8 cellular contexts compared by ENCODE assay signal in genomic region chr11:57800444-57801184, GRCh38. TPM values are rescaled to one million over a fixed set of nuclear protein-coding genes. Genes with fewer than 3 reads are reported as not detected.
DNase-seq lines count a peak whose midpoint lies in the region; ATAC-seq, FAIRE-seq and TF ChIP-seq lines count a peak whose summit lies in the region.

No MANE protein-coding gene starts in this region.

- peaks cover 17% of the 10 kb centered on the region for H3F3A ChIP-seq in PC-3 (ENCODE audit: low read length, unreplicated experiment)

- no peak for DNase-seq in Right ventricle myocardium inferior (ENCODE audit: missing footprints)
- DNase-seq in cardiac septum (ENCODE audit: low spot score): no peak
- peak; percentile 77 for DNase-seq in H7
- peak; percentile 76 for DNase-seq in LHCN-M2 (ENCODE audit: low read depth)
- peak; percentile 99 for DNase-seq in PC-3
- DNase-seq in caudate nucleus (lab: John Stamatoyannopoulos, UW): peak in 10 of 61 donors; percentile 6 to 48 (median 12)
- DNase-seq in kidney: no peak
- DNase-seq in stimulated activated naive CD8-positive, alpha-beta T cell treated with anti-CD3 and anti-CD28 coated beads, Interleukin-15, Interleukin-2, amounts not matched to agents 100 U/mL and 50 U/mL, for 24 hours: no peak

- H3K27ac ChIP-seq in PC-3 (ENCODE audit: low read length) (peak overlapping the region; percentile 82), caudate nucleus (ENCODE audit: low read depth, low read length) (peak overlapping the region; percentile 55), kidney (ENCODE audit: low read depth in 2 of 2, low read length in 2 of 2) (peak overlapping the region; percentile 45 to 51)

- TF ChIP-seq CTCF in PC-3 (conservative IDR thresholded peaks at IDR 0.05; ENCODE audit: low read depth, low read length) (peak; percentile 98), kidney (IDR thresholded peaks at IDR 0.05; ENCODE audit: borderline replicate concordance, extremely low read depth, insufficient read depth) (peak; percentile 86)

- H3K4me1 ChIP-seq in PC-3 (ENCODE audit: insufficient read depth, low read length) (peaks cover 32% of the 10 kb centered on the region), kidney (ENCODE audit: control insufficient read depth in 1 of 2, insufficient read depth in 1 of 2, low read depth in 1 of 2, low read length in 2 of 2) (peaks cover 21 to 26% of the 10 kb centered on the region in 2 donors)

- POLR2A ChIA-PET in PC-3 (lab: Charles Lee; ENCODE audit: unreplicated experiment): interaction anchor here (0.6 to 1.5 kb wide), 11 partner anchors 20 to 342 kb away, joined by 3 to 18 read pairs (median 4); partner anchors contain the start of genes BTBD18, CTNND1 and SELENOH

- H4K20me1 ChIP-seq in PC-3 (ENCODE audit: low read length): no peaks in the 10 kb centered on the region

- no peaks in the 10 kb centered on the region for H3K9me2 ChIP-seq in PC-3 (replicated peaks; ENCODE audit: low read length)

- H3K36me3 ChIP-seq in H7 (replicated peaks; ENCODE audit: control insufficient read depth, insufficient read depth, low read length) (peaks cover 38% of the 10 kb centered on the region), PC-3 (ENCODE audit: low read depth, low read length) (peaks cover 56% of the 10 kb centered on the region), kidney (ENCODE audit: control insufficient read depth in 1 of 2, insufficient read depth in 2 of 2, low read length in 2 of 2) (peaks cover 36 to 54% of the 10 kb centered on the region in 2 donors)

- peak; percentile 70 for FAIRE-seq in kidney (lab: Jason Lieb, UNC)

- intact Hi-C loops in Right ventricle myocardium inferior (cut with DNase I): loop anchor here (2.0 kb wide), 2 partner anchors 38 to 50 kb away; partner anchors contain the start of gene BTBD18
- intact Hi-C loops in cardiac septum (cut with DNase I): loop anchor here (2.0 kb wide), 1 partner anchor 38 kb away; no protein-coding TSS in a partner anchor
- intact Hi-C loops in PC-3 (cut with micrococcal nuclease): loop anchor here (1.0 to 2.0 kb wide), 6 partner anchors 39 to 713 kb away; partner anchors contain the start of genes BTBD18, CTNND1, MED19 and TMX2
- intact Hi-C loops in kidney (cut with DNase I): no loop called here

- H3K4me3 ChIP-seq in H7 (ENCODE audit: insufficient read depth, low read depth, low read length): no peak overlapping the region
- no peak overlapping the region; the same call in 1 of the 2 replicates for H3K4me3 ChIP-seq in PC-3 (ENCODE audit: low read length)
- no peak overlapping the region for H3K4me3 ChIP-seq in kidney (ENCODE audit: low read length in 2 of 2)

- peaks cover 55% of the 10 kb centered on the region for H3K79me2 ChIP-seq in PC-3 (ENCODE audit: low read length)

- CTCF ChIA-PET in PC-3 (lab: Charles Lee): interaction anchor here (0.6 to 2.0 kb wide), 19 partner anchors 11 to 767 kb away, joined by 3 to 56 read pairs (median 5); partner anchors contain the start of genes BTBD18, CTNND1, MED19 and SELENOH

- no TSS peak for BruUV-seq in PC-3 (replicated peaks; lab: Mats Ljungman, UMichigan)

- ATAC-seq in Right ventricle myocardium inferior (peak; percentile 70), PC-3 (peak; percentile 87)
- ATAC-seq in stimulated activated naive CD8-positive, alpha-beta T cell treated with anti-CD3 and anti-CD28 coated beads, Interleukin-15, Interleukin-2, amounts not matched to agents 100 U/mL and 50 U/mL, for 24 hours: peak; percentile 76

- H3K4me2 ChIP-seq in PC-3 (ENCODE audit: low read length): peak overlapping the region; percentile 67

- no peak overlapping the region for H2AFZ ChIP-seq in PC-3 (ENCODE audit: low read length)

- peak overlapping the region; percentile 44 for H3K9ac ChIP-seq in PC-3 (ENCODE audit: low read length)
- no peak overlapping the region for H3K9ac ChIP-seq in kidney (ENCODE audit: low read length in 2 of 2)

- H3K9me3 ChIP-seq in PC-3 (ENCODE audit: low read length) (no peaks in the 10 kb centered on the region), kidney (ENCODE audit: control insufficient read depth in 1 of 2, low read length in 2 of 2) (no peaks in the 10 kb centered on the region)

- no peaks in the 10 kb centered on the region for H3K27me3 ChIP-seq in H7 (ENCODE audit: control insufficient read depth, insufficient read depth, low read length)
- no peaks in the 10 kb centered on the region for H3K27me3 ChIP-seq in PC-3 (ENCODE audit: low read length)

RNA-seq across cellular contexts. Expression of gene CTNND1, which starts 39.0 kb away (rescaled TPM):
- total RNA-seq in Right ventricle myocardium inferior (67.0 TPM), cardiac septum (73.8 TPM), LHCN-M2 (2014; rRNA removed) (68.5 and 83.3 TPM in 2 replicates), PC-3 (2014; rRNA removed) (117 and 121 TPM in 2 replicates), kidney (272 TPM)
- 108 and 118 TPM in 2 replicates for total RNA-seq in H7 (2014; rRNA removed; shearing (Covaris generic))
- 53.3 TPM for polyA plus RNA-seq in LHCN-M2 (2012)
- polyA plus RNA-seq in kidney (ENCODE audit: insufficient read depth, low read depth, low replicate concordance): 52.7 TPM

RNA-seq across cellular contexts. Expression of gene BTBD18, which starts 49.0 kb away (rescaled TPM):
- not detected for total RNA-seq in Right ventricle myocardium inferior
- total RNA-seq in cardiac septum: not detected
- total RNA-seq in H7 (2014; rRNA removed; shearing (Covaris generic)): not detected in 2 replicates
- not detected in 2 replicates for total RNA-seq in LHCN-M2 (2014; rRNA removed)
- 0.05 TPM for polyA plus RNA-seq in LHCN-M2 (2012)
- total RNA-seq in PC-3 (2014; rRNA removed): not detected in 2 replicates
- total RNA-seq in kidney: not detected
- polyA plus RNA-seq in kidney (ENCODE audit: insufficient read depth, low read depth, low replicate concordance): not detected

RNA-seq across cellular contexts. Expression of gene SELENOH, which starts 59.3 kb away (rescaled TPM):
- 72.9 TPM for total RNA-seq in Right ventricle myocardium inferior
- 85.5 TPM for total RNA-seq in cardiac septum
- total RNA-seq in H7 (2014; rRNA removed; shearing (Covaris generic)): 200 and 246 TPM in 2 replicates
- total RNA-seq in LHCN-M2 (2014; rRNA removed): 123 and 183 TPM in 2 replicates
- polyA plus RNA-seq in LHCN-M2 (2012): 237 TPM
- 306 and 353 TPM in 2 replicates for total RNA-seq in PC-3 (2014; rRNA removed)
- total RNA-seq in kidney: 115 TPM
- 159 TPM for polyA plus RNA-seq in kidney (ENCODE audit: insufficient read depth, low read depth, low replicate concordance)

Comparison
In these comparisons a context has a peak if more than half of its experiments do, and no peak if none do; other contexts are left out.
1. DNase-seq: peak in H7 (single experiment), LHCN-M2 (single experiment) and PC-3 (single experiment); none in Right ventricle myocardium inferior (single experiment), cardiac septum (single experiment), kidney (single experiment) and stimulated activated naive CD8-positive, alpha-beta T cell treated with anti-CD3 and anti-CD28 coated beads, Interleukin-15, Interleukin-2, amounts not matched to agents 100 U/mL and 50 U/mL, for 24 hours (single experiment).
2. Peak in every context shown above with its lines, with median percentiles within 50 percentile points of each other: ATAC-seq and H3K27ac ChIP-seq.